Comparison of ENCODE assay signal across 9 cellular contexts in the genomic region with DNA sequence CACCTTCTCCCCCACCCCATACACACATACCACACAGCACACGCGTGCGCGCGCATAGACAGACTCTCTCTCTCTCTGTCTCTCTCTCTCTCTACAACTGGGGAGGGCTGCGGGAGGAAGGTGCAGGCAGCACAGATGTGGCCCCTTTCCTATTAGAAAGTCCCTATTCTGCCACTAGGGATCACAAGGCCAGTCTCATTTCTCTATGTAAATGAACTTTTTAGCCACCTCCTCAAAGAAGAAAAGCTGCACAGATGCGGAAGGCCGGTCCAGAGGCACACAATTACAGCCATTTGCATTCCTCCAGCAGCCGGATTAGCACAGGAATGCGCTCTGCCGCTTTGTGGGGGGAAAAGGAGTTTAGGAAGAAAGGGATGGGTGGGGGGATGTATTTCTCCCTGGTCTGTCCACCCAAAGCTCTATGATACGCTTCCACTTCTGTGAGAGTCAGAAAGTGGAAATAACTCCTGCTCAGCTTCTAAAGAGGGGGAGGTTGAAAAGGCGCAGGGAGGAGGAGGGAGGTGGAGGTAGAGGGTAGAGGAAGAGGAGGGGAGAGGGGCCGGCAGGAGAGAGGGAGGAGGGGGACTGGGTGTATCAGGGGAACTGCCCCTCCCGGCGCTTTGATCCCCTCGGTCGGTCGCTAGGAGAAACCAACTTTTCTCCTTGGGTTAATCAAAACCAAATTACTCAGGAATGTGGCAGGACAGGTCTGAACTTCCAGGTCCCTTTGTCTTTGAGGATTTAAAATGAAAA. TPM values are rescaled to one million over a fixed set of nuclear protein-coding genes. Genes with fewer than 3 reads are reported as not detected.
DNase-seq lines count a peak whose midpoint lies in the region; ATAC-seq and TF ChIP-seq lines count a peak whose summit lies in the region.
"Had no signal": no experiment of that assay in that cellular context is flagged by ENCODE, and none has a peak within 500 bp of the region (broad histone marks: within the 10 kb centered on the region; RNA-seq: fewer than 3 reads in every experiment).

No MANE protein-coding gene starts in this region.

- peaks cover 86 to 92% of the 10 kb centered on the region in 2 donors for H3K4me1 ChIP-seq in thyroid gland
- H3K4me1 ChIP-seq in CD8-positive, alpha-beta T cell (ENCODE audit: insufficient read depth, low read length): no peaks in the 10 kb centered on the region

- H3K27ac ChIP-seq in thyroid gland: peak overlapping the region; percentile 73 to 86 (median 82)
- H3K27ac ChIP-seq in CD8-positive, alpha-beta T cell (ENCODE audit: low read depth, low read length): no peak overlapping the region
- H3K27ac ChIP-seq: VCaP had no signal

- no peak overlapping the region for H3K4me3 ChIP-seq in thyroid gland (replicated peaks in 1 of 3)
- H3K4me3 ChIP-seq in CD8-positive, alpha-beta T cell (ENCODE audit: low read depth, low read length): no peak overlapping the region

- CTCF ChIA-PET in CD8-positive, alpha-beta T cell (lab: Charles Lee): no interaction called here

- intact Hi-C loops in thyroid gland (cut with DNase I): no loop called here
- intact Hi-C loops in CD8-positive, alpha-beta T cell (cut with DNase I, micrococcal nuclease): no loop called here

- H3K4me1 Mint-ChIP-seq in endothelial cell (ENCODE audit: unreplicated experiment): peaks cover 66% of the 10 kb centered on the region
- H3K4me1 Mint-ChIP-seq in CD8-positive, alpha-beta T cell (ENCODE audit: low read depth): no peaks in the 10 kb centered on the region

- TF ChIP-seq POLR2A in thyroid gland (IDR thresholded peaks at IDR 0.05): no peak

- POLR2A ChIA-PET in CD8-positive, alpha-beta T cell (lab: Charles Lee): no interaction called here

- H3K36me3 ChIP-seq in thyroid gland: no peaks in the 10 kb centered on the region
- H3K36me3 ChIP-seq in CD8-positive, alpha-beta T cell (ENCODE audit: insufficient read depth, low read length): no peaks in the 10 kb centered on the region

- no peaks in the 10 kb centered on the region for H3K36me3 Mint-ChIP-seq in endothelial cell (ENCODE audit: low read depth, unreplicated experiment)
- H3K36me3 Mint-ChIP-seq in CD8-positive, alpha-beta T cell: no peaks in the 10 kb centered on the region

- peak; percentile 75 for ATAC-seq in HG03025 (IDR thresholded peaks at IDR 0.05; ENCODE audit: low FRiP score, unreplicated experiment)
- no peak for ATAC-seq in CD8-positive, alpha-beta T cell

- peak overlapping the region; percentile 79 for H3K4me3 Mint-ChIP-seq in endothelial cell (ENCODE audit: unreplicated experiment)
- H3K4me3 Mint-ChIP-seq in CD8-positive, alpha-beta T cell: no peak overlapping the region

- no peaks in the 10 kb centered on the region for H3K27me3 ChIP-seq in thyroid gland
- no peaks in the 10 kb centered on the region for H3K27me3 ChIP-seq in CD8-positive, alpha-beta T cell (ENCODE audit: insufficient read depth, low read length)

- H3K27ac Mint-ChIP-seq in endothelial cell (ENCODE audit: unreplicated experiment): no peak overlapping the region
- H3K27ac Mint-ChIP-seq in CD8-positive, alpha-beta T cell: no peak overlapping the region

- DNase-seq in SIG-M5 treated with dmso at 0.1 percent for 504 hours (lab: John Stamatoyannopoulos, UW; ENCODE audit: unreplicated experiment) (peak; percentile 14), SIG-M5 (lab: John Stamatoyannopoulos, UW) (no peak), endothelial cell (ENCODE audit: low spot score) (no peak), thyroid gland (peak; percentile 84 to 91), HCEC 1CT (no peak)
- DNase-seq in CD8-positive, alpha-beta T cell: no peak
- DNase-seq in stimulated activated CD4-positive, alpha-beta T cell treated with anti-CD3 and anti-CD28 coated beads, Interleukin-1b, Interleukin-23, amount 100 ng/mL, for 48 hours: no peak

- TF ChIP-seq CTCF in endothelial cell (IDR thresholded peaks at IDR 0.05; ENCODE audit: unreplicated experiment): no peak
- peak in 1 of 6 experiments; percentile 32 for TF ChIP-seq CTCF in thyroid gland (IDR thresholded peaks at IDR 0.05)
- TF ChIP-seq CTCF in CD8-positive, alpha-beta T cell (IDR thresholded peaks at IDR 0.05): no peak

- H3K9me3 ChIP-seq in thyroid gland: no peaks in the 10 kb centered on the region
- no peaks in the 10 kb centered on the region for H3K9me3 ChIP-seq in CD8-positive, alpha-beta T cell (ENCODE audit: low read length)

- no peaks in the 10 kb centered on the region for H3K9me3 Mint-ChIP-seq in endothelial cell (ENCODE audit: unreplicated experiment)
- H3K9me3 Mint-ChIP-seq in CD8-positive, alpha-beta T cell: no peaks in the 10 kb centered on the region

- 28 to 29% methylated on average over 18 of the region's 19 CpGs for WGBS in thyroid gland, 2 donors

- H3K27me3 Mint-ChIP-seq in endothelial cell (ENCODE audit: unreplicated experiment): peaks cover 22% of the 10 kb centered on the region
- H3K27me3 Mint-ChIP-seq in CD8-positive, alpha-beta T cell (ENCODE audit: low read depth): peaks cover 10% of the 10 kb centered on the region

RNA-seq across cellular contexts. Expression of a gene that starts 11.7 kb away (rescaled TPM):
- total RNA-seq in endothelial cell (ENCODE audit: unreplicated experiment): 17.7 TPM
- 10 to 100 TPM; 27.4 to 92.9 (median 45.5) TPM for total RNA-seq in thyroid gland
- under 1 TPM; 0.22 to 0.33 TPM for total RNA-seq in CD8-positive, alpha-beta T cell

Comparison
In these comparisons a context has a peak if more than half of its experiments do, and no peak if none do; other contexts are left out.
1. DNase-seq: peak in SIG-M5 treated with dmso at 0.1 percent for 504 hours (single experiment) and thyroid gland (2 of 2); none in SIG-M5 (single experiment), endothelial cell (single experiment), CD8-positive, alpha-beta T cell (0 of 7), stimulated activated CD4-positive, alpha-beta T cell treated with anti-CD3 and anti-CD28 coated beads, Interleukin-1b, Interleukin-23, amount 100 ng/mL, for 48 hours (single experiment) and HCEC 1CT (single experiment).
2. RNA of a gene that starts 11.7 kb away (total RNA-seq): 27.4 to 92.9 TPM in thyroid gland and 17.7 TPM in endothelial cell (single experiment); 0.22 to 0.33 TPM in CD8-positive, alpha-beta T cell; every median in the first group is over 10 times any median in the second.